Comparison of ENCODE assay signal across 1 cellular context in genomic region chr2:26241928-26242436, GRCh38.
TF ChIP-seq lines count a peak whose summit lies in the region.

No MANE protein-coding gene starts in this region.

TF ChIP-seq in GM12878, 131 proteins besides CTCF, POLR2A, EP300 and RAD21:
- TF ChIP-seq ZBTB40 (IDR thresholded peaks at IDR 0.05; ENCODE audit: borderline replicate concordance) (0 out of 2 replicates have a peak, but pooled peaks have one; percentile 12), RBBP5 (conservative IDR thresholded peaks at IDR 0.05) (no peak), BRCA1 (IDR thresholded peaks at IDR 0.05; ENCODE audit: low read depth, low read length) (no peak), CEBPZ (IDR thresholded peaks at IDR 0.05; ENCODE audit: low read depth, low read length) (no peak)
